15 cellular contexts compared by ENCODE assay signal in the genomic region with DNA sequence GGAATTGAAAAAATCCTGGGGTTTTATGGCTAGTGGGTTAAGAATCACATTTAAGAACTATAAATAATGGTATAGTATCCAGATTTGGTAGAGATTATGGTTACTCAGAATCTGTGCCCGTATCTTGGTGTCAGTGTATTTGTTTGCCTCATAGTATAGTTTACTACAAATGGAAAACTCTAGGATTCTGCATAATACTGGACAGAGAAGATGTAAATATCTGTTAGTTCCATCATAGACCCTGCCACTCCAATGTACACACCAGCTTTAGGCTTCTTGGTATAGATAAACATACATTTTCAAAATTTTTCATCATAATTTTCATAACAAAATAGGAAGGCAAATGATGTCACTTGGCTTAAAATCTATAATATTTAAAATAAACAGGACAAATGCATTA.
"Had no signal": no experiment of that assay in that cellular context is flagged by ENCODE, and none has a peak within 500 bp of the region (broad histone marks: within the 10 kb centered on the region; RNA-seq: fewer than 3 reads in every experiment).

No MANE protein-coding gene starts in this region.

- DNase-seq: activated CD4-positive, alpha-beta T cell treated with anti-CD3 and anti-CD28 coated beads, Interleukin-2, amount 50 U/mL, for 4 hours; activated gamma-delta T cell; colonic mucosa; foreskin melanocyte; left ventricle myocardium inferior; mammary epithelial cell; stimulated activated naive B cell treated with anti-CD40 and anti-IgM and Interleukin-4, amounts not matched to agents 10 μg/mL and 1 μg/mL and 100 μg/mL, for 72 hours; T1000; upper lobe of right lung; WERI-Rb-1 had no signal

- ATAC-seq: stimulated activated naive B cell treated with anti-CD40 and anti-IgM and Interleukin-4, amounts not matched to agents 10 μg/mL and 1 μg/mL and 100 μg/mL, for 72 hours; upper lobe of right lung had no signal

- H3K9ac ChIP-seq: neural progenitor cell had no signal

- H3K27me3 Mint-ChIP-seq: activated naive CD4-positive, alpha-beta T cell treated with anti-CD3 and anti-CD28 coated beads, Interleukin-2, amount 50 U/mL, for 24 hours; central memory CD8-positive, alpha-beta T cell; progenitor cell of endocrine pancreas; stimulated activated naive B cell treated with anti-CD40 and anti-IgM and Interleukin-4, amounts not matched to agents 10 μg/mL and 1 μg/mL and 100 μg/mL, for 72 hours had no signal

- H3K4me3 ChIP-seq: ascending aorta, colonic mucosa, left ventricle myocardium inferior, neural progenitor cell, upper lobe of right lung had no signal

- H3K27ac ChIP-seq: ascending aorta, left ventricle myocardium inferior, neural progenitor cell, upper lobe of right lung, WERI-Rb-1 had no signal

- H3K9me3 Mint-ChIP-seq: activated naive CD4-positive, alpha-beta T cell treated with anti-CD3 and anti-CD28 coated beads, Interleukin-2, amount 50 U/mL, for 24 hours had no signal

- H3K36me3 Mint-ChIP-seq: activated naive CD4-positive, alpha-beta T cell treated with anti-CD3 and anti-CD28 coated beads, Interleukin-2, amount 50 U/mL, for 24 hours; neural progenitor cell; stimulated activated naive B cell treated with anti-CD40 and anti-IgM and Interleukin-4, amounts not matched to agents 10 μg/mL and 1 μg/mL and 100 μg/mL, for 72 hours had no signal

- H3K4me2 ChIP-seq: neural progenitor cell had no signal

- H3K4me1 ChIP-seq: ascending aorta, neural progenitor cell, upper lobe of right lung had no signal

- H3K27me3 ChIP-seq: ascending aorta, colonic mucosa, neural progenitor cell, upper lobe of right lung had no signal

- H2AFZ ChIP-seq: neural progenitor cell had no signal

- H3K9me3 ChIP-seq: ascending aorta, colonic mucosa, left ventricle myocardium inferior, upper lobe of right lung had no signal

- H3K36me3 ChIP-seq: ascending aorta, colonic mucosa, left ventricle myocardium inferior, neural progenitor cell, upper lobe of right lung, WERI-Rb-1 had no signal

- H3K4me1 Mint-ChIP-seq: activated naive CD4-positive, alpha-beta T cell treated with anti-CD3 and anti-CD28 coated beads, Interleukin-2, amount 50 U/mL, for 24 hours; central memory CD8-positive, alpha-beta T cell; neural progenitor cell; stimulated activated naive B cell treated with anti-CD40 and anti-IgM and Interleukin-4, amounts not matched to agents 10 μg/mL and 1 μg/mL and 100 μg/mL, for 72 hours had no signal

- H3K4me3 Mint-ChIP-seq: activated naive CD4-positive, alpha-beta T cell treated with anti-CD3 and anti-CD28 coated beads, Interleukin-2, amount 50 U/mL, for 24 hours; central memory CD8-positive, alpha-beta T cell; neural progenitor cell; stimulated activated naive B cell treated with anti-CD40 and anti-IgM and Interleukin-4, amounts not matched to agents 10 μg/mL and 1 μg/mL and 100 μg/mL, for 72 hours had no signal

- H3K27ac Mint-ChIP-seq: activated naive CD4-positive, alpha-beta T cell treated with anti-CD3 and anti-CD28 coated beads, Interleukin-2, amount 50 U/mL, for 24 hours; neural progenitor cell; progenitor cell of endocrine pancreas; stimulated activated naive B cell treated with anti-CD40 and anti-IgM and Interleukin-4, amounts not matched to agents 10 μg/mL and 1 μg/mL and 100 μg/mL, for 72 hours had no signal
